ENCODE assay signal across 14 cellular contexts in genomic region chr3:194000100-194000499, GRCh38.
DNase-seq lines count a peak whose midpoint lies in the region; ATAC-seq and TF ChIP-seq lines count a peak whose summit lies in the region.
"Had no signal": no experiment of that assay in that cellular context is flagged by ENCODE, and none has a peak within 500 bp of the region (broad histone marks: within the 10 kb centered on the region; RNA-seq: fewer than 3 reads in every experiment).

No MANE protein-coding gene starts in this region.

- H3K36me3 Mint-ChIP-seq in endodermal cell (ENCODE audit: low read depth): no peaks in the 10 kb centered on the region
- no peaks in the 10 kb centered on the region for H3K36me3 Mint-ChIP-seq in nephron progenitor cell (ENCODE audit: low read depth)

- no peak overlapping the region for H3K56ac ChIP-seq in IMR-90 (ENCODE audit: extremely low read depth, insufficient read depth, low read length)

- no peak overlapping the region for H4K8ac ChIP-seq in IMR-90 (ENCODE audit: low read depth in 2 of 2, low read length in 2 of 2)

- H3K4me2 ChIP-seq in IMR-90 (ENCODE audit: low read depth, low read length): no peak overlapping the region
- H3K4me2 ChIP-seq: KMS-11 had no signal

- H3K9me3 ChIP-seq in IMR-90 (ENCODE audit: control insufficient read depth, insufficient read depth, low read length) (no peaks in the 10 kb centered on the region), endodermal cell (ENCODE audit: control insufficient read depth, low read length) (no peaks in the 10 kb centered on the region), skeletal muscle tissue (ENCODE audit: control insufficient read depth in 3 of 3, low read length in 3 of 3) (no peaks in the 10 kb centered on the region), suprapubic skin (no peaks in the 10 kb centered on the region)
- H3K9me3 ChIP-seq: BE2C, Caco-2 had no signal

- intact Hi-C loops in IMR-90 (cut with micrococcal nuclease): loop anchor here (10.0 kb wide), 2 partner anchors 215 to 315 kb away; no protein-coding TSS in a partner anchor

- no peak overlapping the region for H4K91ac ChIP-seq in IMR-90 (ENCODE audit: insufficient read depth, low read depth, low read length)

- 100% methylated on average over 1 of the region's 4 CpGs; no CpG with 5 or more reads in 1 of the 2 experiments for WGBS in IMR-90 (ENCODE audit: extremely low coverage in 2 of 2, insufficient read length in 1 of 2), 2 experiments
- 87 to 100% methylated on average over 2 to 4 of the region's 4 CpGs for WGBS in endodermal cell (ENCODE audit: insufficient coverage in 1 of 2, insufficient read length in 1 of 2), 2 experiments
- WGBS in suprapubic skin: 87% methylated on average over 4 of the region's 4 CpGs

- H3K27me3 ChIP-seq in IMR-90 (ENCODE audit: control insufficient read depth, insufficient read depth, low read length) (peaks cover 32% of the 10 kb centered on the region), endodermal cell (ENCODE audit: control insufficient read depth, insufficient read depth, low read length, poor library complexity, severe bottlenecking) (peaks cover 15% of the 10 kb centered on the region), skeletal muscle tissue (ENCODE audit: control insufficient read depth in 3 of 3, insufficient read depth in 3 of 3, low read length in 3 of 3) (no peaks in the 10 kb centered on the region), suprapubic skin (no peaks in the 10 kb centered on the region)
- H3K27me3 ChIP-seq: BE2C had no signal

- H3K36me3 ChIP-seq in IMR-90 (ENCODE audit: control insufficient read depth, insufficient read depth, low read length) (no peaks in the 10 kb centered on the region), endodermal cell (ENCODE audit: control insufficient read depth, insufficient read depth, low read length) (no peaks in the 10 kb centered on the region), skeletal muscle tissue (ENCODE audit: control insufficient read depth in 3 of 3, insufficient read depth in 3 of 3, low read length in 3 of 3) (no peaks in the 10 kb centered on the region), suprapubic skin (no peaks in the 10 kb centered on the region)
- H3K36me3 ChIP-seq: BE2C had no signal

- TF ChIP-seq CTCF in IMR-90 (conservative IDR thresholded peaks at IDR 0.05; ENCODE audit: low read depth, low read length): no peak
- TF ChIP-seq CTCF in endodermal cell (conservative IDR thresholded peaks at IDR 0.05): no peak
- no peak for TF ChIP-seq CTCF in nephron progenitor cell (IDR thresholded peaks at IDR 0.05)
- no peak for TF ChIP-seq CTCF in suprapubic skin (IDR thresholded peaks at IDR 0.05)

- no peak overlapping the region for H2BK5ac ChIP-seq in IMR-90 (ENCODE audit: low read depth, low read length, poor library complexity, severe bottlenecking)

- no peak overlapping the region for H2AK5ac ChIP-seq in IMR-90 (ENCODE audit: low read depth, low read length)

- TF ChIP-seq POLR2A in IMR-90 (IDR thresholded peaks at IDR 0.05; ENCODE audit: low read depth, low read length) (no peak), suprapubic skin (IDR thresholded peaks at IDR 0.05) (no peak)

- H3K9ac ChIP-seq in IMR-90 (ENCODE audit: low read depth, low read length) (no peak overlapping the region), endodermal cell (ENCODE audit: extremely low read depth, low read length, poor library complexity, severe bottlenecking) (no peak overlapping the region), skeletal muscle tissue (ENCODE audit: low read depth in 1 of 3, low read length in 3 of 3) (peak overlapping the region in 2 of 3 donors; percentile 3 to 47)
- H3K9ac ChIP-seq: KMS-11 had no signal

- peaks cover 8% of the 10 kb centered on the region; the same call in 1 of the 2 replicates for H3K4me1 ChIP-seq in IMR-90 (ENCODE audit: control insufficient read depth, insufficient read depth, low read length)
- H3K4me1 ChIP-seq in endodermal cell (ENCODE audit: control insufficient read depth, insufficient read depth, low read length): peaks cover 11% of the 10 kb centered on the region
- peaks cover 59 to 75% (median 69%) of the 10 kb centered on the region in 3 donors for H3K4me1 ChIP-seq in skeletal muscle tissue (ENCODE audit: control insufficient read depth in 3 of 3, insufficient read depth in 3 of 3, low read length in 3 of 3)
- H3K4me1 ChIP-seq in suprapubic skin: peaks cover 42% of the 10 kb centered on the region

- H3K23ac ChIP-seq in IMR-90 (ENCODE audit: low read depth, low read length): no peak overlapping the region

- no peak overlapping the region for H4K5ac ChIP-seq in IMR-90 (ENCODE audit: low read depth, low read length)

- H3K4me3 ChIP-seq in IMR-90 (ENCODE audit: insufficient read depth, low read depth, low read length): no peak overlapping the region
- H3K4me3 ChIP-seq in endodermal cell (ENCODE audit: low read length): no peak overlapping the region
- no peak overlapping the region for H3K4me3 ChIP-seq in skeletal muscle tissue (ENCODE audit: low read length in 3 of 3)
- H3K4me3 ChIP-seq in suprapubic skin: no peak overlapping the region

- TF ChIP-seq EP300 in suprapubic skin (IDR thresholded peaks at IDR 0.05): no peak

- no peak overlapping the region for H2BK20ac ChIP-seq in IMR-90 (ENCODE audit: low read depth, low read length)

- H2AFZ ChIP-seq in IMR-90 (replicated peaks; ENCODE audit: low read length, poor library complexity): no peak overlapping the region

- ATAC-seq in IMR-90 (ENCODE audit: low read depth) (no peak), HG03439 (IDR thresholded peaks at IDR 0.05; ENCODE audit: unreplicated experiment) (no peak)

- BruUV-seq in IMR-90 (replicated peaks; lab: Mats Ljungman, UMichigan): no TSS peak

- no peaks in the 10 kb centered on the region for H4K20me1 ChIP-seq in IMR-90 (ENCODE audit: insufficient read depth, low read length)

- peak overlapping the region; percentile 13 for H3K27ac Mint-ChIP-seq in endodermal cell
- H3K27ac Mint-ChIP-seq in nephron progenitor cell: peak overlapping the region; percentile 7
- H3K27ac Mint-ChIP-seq: CD4-positive, alpha-beta T cell had no signal

- H3K4me1 Mint-ChIP-seq in endodermal cell (peaks cover 52% of the 10 kb centered on the region), nephron progenitor cell (peaks cover 89% of the 10 kb centered on the region)

- in situ Hi-C loops in IMR-90 (cut with MboI; ENCODE audit: low sequenced_read_pairs): no loop called here

- H3K27ac ChIP-seq in IMR-90 (ENCODE audit: insufficient read depth, low read length) (no peak overlapping the region), endodermal cell (ENCODE audit: low read depth, low read length) (no peak overlapping the region), skeletal muscle tissue (ENCODE audit: low read depth, low read length) (peak overlapping the region; percentile 77), suprapubic skin (no peak overlapping the region)
- H3K27ac ChIP-seq: C4-2B, KMS-11 had no signal

- H3K4me3 Mint-ChIP-seq in endodermal cell (no peak overlapping the region), nephron progenitor cell (no peak overlapping the region)
- H3K4me3 Mint-ChIP-seq: CD4-positive, alpha-beta T cell had no signal

- H2BK15ac ChIP-seq in IMR-90 (ENCODE audit: low read depth, low read length): no peak overlapping the region

- no peak overlapping the region for H3K4ac ChIP-seq in IMR-90 (ENCODE audit: low read depth, low read length)

- H2AK9ac ChIP-seq in IMR-90 (replicated peaks; ENCODE audit: low read depth, low read length, poor library complexity): no peak overlapping the region

- H3K9me3 Mint-ChIP-seq in endodermal cell (no peaks in the 10 kb centered on the region), nephron progenitor cell (no peaks in the 10 kb centered on the region)
- H3K9me3 Mint-ChIP-seq: CD4-positive, alpha-beta T cell had no signal

- H3K79me1 ChIP-seq in IMR-90 (ENCODE audit: low read depth in 1 of 2, low read length in 2 of 2): no peaks in the 10 kb centered on the region

- no peak overlapping the region for H3K14ac ChIP-seq in IMR-90 (replicated peaks; ENCODE audit: low read depth, low read length)

- POLR2A ChIA-PET in IMR-90 (lab: Charles Lee; ENCODE audit: unreplicated experiment): no interaction called here

- no peak for TF ChIP-seq RAD21 in IMR-90 (IDR thresholded peaks at IDR 0.05; ENCODE audit: low read length)

- H3K27me3 Mint-ChIP-seq in endodermal cell (ENCODE audit: insufficient read depth) (peaks cover 25% of the 10 kb centered on the region), nephron progenitor cell (ENCODE audit: low read depth, poor library complexity) (peaks cover 28% of the 10 kb centered on the region)

- CTCF ChIA-PET in IMR-90 (lab: Yijun Ruan, JAX): no interaction called here

- no peak overlapping the region for H3K18ac ChIP-seq in IMR-90 (ENCODE audit: low read depth, low read length)

- dilution Hi-C loops in IMR-90 (cut with HindIII; ENCODE audit: low sequenced_read_pairs, unreplicated experiment): no loop called here

- DNase-seq in IMR-90 (no peak), endodermal cell (peak; percentile 52), nephron progenitor cell (no peak), suprapubic skin (ENCODE audit: low spot score in 2 of 2) (no peak), NCI-H345 treated with DMSO at 0.1 percent for 48 hours (lab: John Stamatoyannopoulos, UW; ENCODE audit: unreplicated experiment) (no peak)
- DNase-seq: ACHN; BE2C; Caco-2; CD4-positive, alpha-beta T cell; HCEC 1CT had no signal

- no peak overlapping the region for H2BK120ac ChIP-seq in IMR-90 (ENCODE audit: low read depth, low read length)

- H3K9me1 ChIP-seq in IMR-90 (ENCODE audit: insufficient read depth, low read length): peaks cover 7% of the 10 kb centered on the region; the same call in 1 of the 2 replicates

TF ChIP-seq in IMR-90, 13 proteins besides CTCF, POLR2A, EP300 and RAD21:
- TF ChIP-seq CEBPB (IDR thresholded peaks at IDR 0.05; ENCODE audit: low read depth, low read length): 0 out of 2 replicates have a peak, but pooled peaks have one; percentile 2
- no peak for TF ChIP-seq MAFK (IDR thresholded peaks at IDR 0.05; ENCODE audit: low read depth, low read length)

Comparison
In these comparisons a context has a peak if more than half of its experiments do, and no peak if none do; other contexts are left out.
1. H3K9ac ChIP-seq: peak in skeletal muscle tissue (2 of 3); none in IMR-90 (single experiment) and endodermal cell (single experiment).